ENCODE assay signal across 8 cellular contexts in the genomic region with DNA sequence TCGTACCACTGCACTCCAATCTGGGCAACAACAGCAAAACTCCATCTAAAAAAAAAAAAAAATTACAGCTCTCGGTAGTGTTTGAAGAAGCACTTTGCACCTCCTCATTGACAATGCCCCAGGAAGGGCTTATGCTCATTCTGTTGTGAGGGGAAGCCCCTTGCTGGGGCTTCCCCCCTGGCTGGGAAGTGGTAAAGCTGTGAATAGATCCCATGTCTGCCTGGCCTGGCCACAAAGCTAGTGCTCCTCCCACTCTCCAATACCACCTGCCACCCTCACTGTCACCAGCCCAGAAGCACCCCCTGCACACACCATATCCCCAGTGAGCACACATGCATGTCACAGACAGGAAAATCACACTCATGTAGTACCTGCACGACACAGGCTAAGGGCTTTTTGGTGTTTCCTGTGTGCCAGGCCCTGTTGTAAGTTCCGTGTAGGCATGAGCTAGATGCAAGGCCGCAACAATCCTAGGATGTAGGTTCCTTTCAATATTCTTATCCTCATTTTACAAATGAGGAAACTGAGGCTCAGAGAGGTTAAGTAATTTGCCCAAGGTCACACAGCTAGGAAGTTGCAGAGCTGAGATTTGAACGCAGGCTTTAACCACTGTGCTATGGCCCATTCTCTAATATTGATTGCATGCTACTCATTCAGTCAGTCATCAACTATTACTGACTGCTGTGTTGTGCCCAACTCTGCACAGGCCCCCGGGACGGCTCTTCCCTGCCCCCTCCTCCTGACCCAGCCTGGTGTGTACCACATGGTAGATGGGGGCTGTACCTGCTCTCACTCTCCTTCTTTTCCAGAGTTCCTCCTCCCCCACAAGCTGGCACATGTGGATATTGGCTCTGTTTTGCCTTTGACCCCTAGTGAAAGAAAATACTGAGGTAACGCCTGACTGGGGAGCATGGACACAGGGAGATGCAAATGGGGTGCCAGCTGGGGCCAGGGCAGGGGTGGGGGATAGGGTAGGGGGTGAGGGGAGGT. TPM values are rescaled to one million over a fixed set of nuclear protein-coding genes. Genes with fewer than 3 reads are reported as not detected.
DNase-seq lines count a peak whose midpoint lies in the region; ATAC-seq, FAIRE-seq and TF ChIP-seq lines count a peak whose summit lies in the region.

No MANE protein-coding gene starts in this region.

- no peak overlapping the region for H3K56ac ChIP-seq in IMR-90 (ENCODE audit: extremely low read depth, insufficient read depth, low read length)

- peaks cover 7% of the 10 kb centered on the region for H3K27me3 Mint-ChIP-seq in activated naive CD4-positive, alpha-beta T cell treated with anti-CD3 and anti-CD28 coated beads, Interleukin-2, amount 50 U/mL, for 24 hours

- TF ChIP-seq POLR2A in IMR-90 (IDR thresholded peaks at IDR 0.05; ENCODE audit: low read depth, low read length) (no peak), sigmoid colon (IDR thresholded peaks at IDR 0.05) (no peak), H54 (IDR thresholded peaks at IDR 0.05; ENCODE audit: low read depth, low read length) (no peak)

- H3K27ac Mint-ChIP-seq in activated naive CD4-positive, alpha-beta T cell treated with anti-CD3 and anti-CD28 coated beads, Interleukin-2, amount 50 U/mL, for 24 hours, result no peak overlapping the region

- H4K91ac ChIP-seq in IMR-90 (ENCODE audit: insufficient read depth, low read depth, low read length), result peak overlapping the region; percentile 71

- peak; percentile 70 for ATAC-seq in GM21360 (IDR thresholded peaks at IDR 0.05; ENCODE audit: unreplicated experiment)
- no peak for ATAC-seq in IMR-90 (ENCODE audit: low read depth)

- H3K4me3 Mint-ChIP-seq in activated naive CD4-positive, alpha-beta T cell treated with anti-CD3 and anti-CD28 coated beads, Interleukin-2, amount 50 U/mL, for 24 hours, result peak overlapping the region; percentile 15

- no peak overlapping the region for H3K4me2 ChIP-seq in IMR-90 (ENCODE audit: low read depth, low read length)

- in situ Hi-C loops in IMR-90 (cut with MboI; ENCODE audit: low sequenced_read_pairs), result no loop called here

- H4K20me1 ChIP-seq in IMR-90 (ENCODE audit: insufficient read depth, low read length), result no peaks in the 10 kb centered on the region

- no peak overlapping the region for H3K23ac ChIP-seq in IMR-90 (ENCODE audit: low read depth, low read length)

- H2AK5ac ChIP-seq in IMR-90 (ENCODE audit: low read depth, low read length), result peak overlapping the region; percentile 98

- peaks cover 55% of the 10 kb centered on the region for H3K4me1 ChIP-seq in IMR-90 (ENCODE audit: control insufficient read depth, insufficient read depth, low read length)
- H3K4me1 ChIP-seq in sigmoid colon, result peaks cover 0 to 69% (median 60%) of the 10 kb centered on the region in 4 donors

- no peaks in the 10 kb centered on the region for H3K36me3 ChIP-seq in IMR-90 (ENCODE audit: control insufficient read depth, insufficient read depth, low read length)
- H3K36me3 ChIP-seq in sigmoid colon, result no peaks in the 10 kb centered on the region

- peaks cover 40% of the 10 kb centered on the region for H3K9me1 ChIP-seq in IMR-90 (ENCODE audit: insufficient read depth, low read length)

- POLR2A ChIA-PET in IMR-90 (lab: Charles Lee; ENCODE audit: unreplicated experiment), result interaction anchor here (0.6 to 5.7 kb wide), 6 partner anchors 9 to 33 kb away, joined by 3 to 159 read pairs (median 10); partner anchors contain the start of gene COL1A1

- H2BK20ac ChIP-seq in IMR-90 (ENCODE audit: low read depth, low read length), result peak overlapping the region; percentile 81

- H2BK15ac ChIP-seq in IMR-90 (ENCODE audit: low read depth, low read length), result peak overlapping the region; percentile 96; the same call in 2 of the 3 replicates

- H2AK9ac ChIP-seq in IMR-90 (replicated peaks; ENCODE audit: low read depth, low read length, poor library complexity), result peak overlapping the region; percentile 62

- H3K27ac ChIP-seq in IMR-90 (ENCODE audit: insufficient read depth, low read length) (peak overlapping the region; percentile 17; the same call in 1 of the 2 replicates), sigmoid colon (peak overlapping the region; percentile 89 to 99 (median 96))

- H3K4me1 Mint-ChIP-seq in activated naive CD4-positive, alpha-beta T cell treated with anti-CD3 and anti-CD28 coated beads, Interleukin-2, amount 50 U/mL, for 24 hours, result peaks cover 5% of the 10 kb centered on the region

- H3K36me3 Mint-ChIP-seq in activated naive CD4-positive, alpha-beta T cell treated with anti-CD3 and anti-CD28 coated beads, Interleukin-2, amount 50 U/mL, for 24 hours, result no peaks in the 10 kb centered on the region

- DNase-seq in IMR-90, result peak; percentile 51
- no peak for DNase-seq in sigmoid colon
- no peak for DNase-seq in H54 (ENCODE audit: insufficient read length, low spot score)
- no peak for DNase-seq in GF-D8 (lab: John Stamatoyannopoulos, UW)
- DNase-seq in T1000 (lab: John Stamatoyannopoulos, UW), result no peak

- CTCF ChIA-PET in IMR-90 (lab: Yijun Ruan, JAX), result interaction anchor here (0.7 to 1.6 kb wide), 6 partner anchors 9 to 54 kb away, joined by 3 to 7 read pairs (median 3); no protein-coding TSS in a partner anchor

- peak overlapping the region; percentile 24; the same call in 1 of the 2 replicates for H3K18ac ChIP-seq in IMR-90 (ENCODE audit: low read depth, low read length)

- H3K4me3 ChIP-seq in IMR-90 (ENCODE audit: insufficient read depth, low read depth, low read length) (no peak overlapping the region), sigmoid colon (no peak overlapping the region)

- no peak overlapping the region; the same call in 1 of the 2 replicates for H3K9ac ChIP-seq in IMR-90 (ENCODE audit: low read depth, low read length)

- H3K27me3 ChIP-seq in IMR-90 (ENCODE audit: control insufficient read depth, insufficient read depth, low read length) (no peaks in the 10 kb centered on the region), sigmoid colon (no peaks in the 10 kb centered on the region)

- no CpG with 5 or more reads among the region's 9 CpGs for WGBS in IMR-90 (ENCODE audit: extremely low coverage in 2 of 2, insufficient read length in 1 of 2), 2 experiments
- WGBS in sigmoid colon, 2 donors, result 69 to 71% methylated on average over 9 of the region's 9 CpGs

- TF ChIP-seq CTCF in GM12874 (IDR thresholded peaks at IDR 0.05; ENCODE audit: insufficient read depth, low read depth, low read length), result 0 out of 2 replicates have a peak, but pooled peaks have one; percentile 9
- peak; percentile 27; the same call in 1 of the 2 replicates for TF ChIP-seq CTCF in IMR-90 (conservative IDR thresholded peaks at IDR 0.05; ENCODE audit: low read depth, low read length)
- TF ChIP-seq CTCF in sigmoid colon (IDR thresholded peaks at IDR 0.05), result no peak

- intact Hi-C loops in IMR-90 (cut with micrococcal nuclease), result no loop called here
- intact Hi-C loops in sigmoid colon (cut with DNase I), result no loop called here

- BruUV-seq in IMR-90 (replicated peaks; lab: Mats Ljungman, UMichigan), result no TSS peak

- H2BK120ac ChIP-seq in IMR-90 (ENCODE audit: low read depth, low read length), result peak overlapping the region; percentile 88

- no peaks in the 10 kb centered on the region for H3K9me3 Mint-ChIP-seq in activated naive CD4-positive, alpha-beta T cell treated with anti-CD3 and anti-CD28 coated beads, Interleukin-2, amount 50 U/mL, for 24 hours

- H3K4ac ChIP-seq in IMR-90 (ENCODE audit: low read depth, low read length), result peak overlapping the region; percentile 86

- TF ChIP-seq RAD21 in IMR-90 (IDR thresholded peaks at IDR 0.05; ENCODE audit: low read length), result peak; percentile 41; the same call in 1 of the 2 replicates

- TF ChIP-seq EP300 in sigmoid colon (IDR thresholded peaks at IDR 0.05), result no peak

- H4K5ac ChIP-seq in IMR-90 (ENCODE audit: low read depth, low read length), result no peak overlapping the region

- H4K8ac ChIP-seq in IMR-90 (ENCODE audit: low read depth in 2 of 2, low read length in 2 of 2), result no peak overlapping the region

- H2AFZ ChIP-seq in IMR-90 (replicated peaks; ENCODE audit: low read length, poor library complexity), result no peak overlapping the region

- H3K9me3 ChIP-seq in IMR-90 (ENCODE audit: control insufficient read depth, insufficient read depth, low read length) (no peaks in the 10 kb centered on the region), sigmoid colon (no peaks in the 10 kb centered on the region)

- no peak for FAIRE-seq in H54 (lab: Jason Lieb, UNC)

- H3K14ac ChIP-seq in IMR-90 (replicated peaks; ENCODE audit: low read depth, low read length), result peak overlapping the region; percentile 70

- dilution Hi-C loops in IMR-90 (cut with HindIII; ENCODE audit: low sequenced_read_pairs, unreplicated experiment), result no loop called here

- H2BK5ac ChIP-seq in IMR-90 (ENCODE audit: low read depth, low read length, poor library complexity, severe bottlenecking), result peak overlapping the region; percentile 36

- H3K79me1 ChIP-seq in IMR-90 (ENCODE audit: low read depth in 1 of 2, low read length in 2 of 2), result peaks cover 27 to 76% of the 10 kb centered on the region in 2 experiments

TF ChIP-seq in IMR-90, 13 proteins besides CTCF, POLR2A, EP300 and RAD21:
- TF ChIP-seq, protein P1, sequence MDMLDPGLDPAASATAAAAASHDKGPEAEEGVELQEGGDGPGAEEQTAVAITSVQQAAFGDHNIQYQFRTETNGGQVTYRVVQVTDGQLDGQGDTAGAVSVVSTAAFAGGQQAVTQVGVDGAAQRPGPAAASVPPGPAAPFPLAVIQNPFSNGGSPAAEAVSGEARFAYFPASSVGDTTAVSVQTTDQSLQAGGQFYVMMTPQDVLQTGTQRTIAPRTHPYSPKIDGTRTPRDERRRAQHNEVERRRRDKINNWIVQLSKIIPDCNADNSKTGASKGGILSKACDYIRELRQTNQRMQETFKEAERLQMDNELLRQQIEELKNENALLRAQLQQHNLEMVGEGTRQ (IDR thresholded peaks at IDR 0.05; ENCODE audit: low read depth, low read length), result no peak
- TF ChIP-seq RCOR1 (IDR thresholded peaks at IDR 0.05; ENCODE audit: insufficient replicate concordance, low read length) (no peak), SMC3 (IDR thresholded peaks at IDR 0.05; ENCODE audit: low read depth, low read length) (0 out of 2 replicates have a peak, but pooled peaks have one; percentile 17), CHD1 (IDR thresholded peaks at IDR 0.05; ENCODE audit: low read depth, low read length) (no peak)
TF ChIP-seq in IMR-90: peak in this region for 1.

RNA-seq across cellular contexts. Expression of gene COL1A1, which starts 11.9 kb away (rescaled TPM):
- 1,825 and 2,180 TPM in 2 replicates for total RNA-seq in IMR-90 (2012; rRNA removed)
- polyA plus RNA-seq in IMR-90 (2012; rRNA removed), result 4,117 and 4,350 TPM in 2 replicates
- 6,648 and 7,973 TPM in 2 replicates for polyA plus RNA-seq in IMR-90 (2012; cell fraction: cytosol; rRNA removed)
- polyA plus RNA-seq in IMR-90 (2012; cell fraction: nucleus; rRNA removed; ENCODE audit: low replicate concordance), result 7,018 and 18,611 TPM in 2 replicates
- 100 to 1,000 TPM in 1 of 4 donors, 10 to 100 TPM in 3; 43.6 to 459 (median 71.4) TPM for total RNA-seq in sigmoid colon
- polyA plus RNA-seq in sigmoid colon, result 10 to 100 TPM in 2 of 3 donors, 1 to 10 TPM in 1; 7.8 to 96.7 (median 10.2) TPM

RNA-seq across cellular contexts. Expression of gene SGCA, which starts 47.5 kb away (rescaled TPM):
- total RNA-seq in IMR-90 (2012; rRNA removed) (not detected in 2 replicates), sigmoid colon (10 to 100 TPM; 27.3 to 80.1 (median 56.1) TPM)
- polyA plus RNA-seq in IMR-90 (2012; rRNA removed) (0.19 and 0.55 TPM in 2 replicates), sigmoid colon (1 to 10 TPM; 2.5 to 7.2 (median 4.6) TPM)
- 0.36 and 0.43 TPM in 2 replicates for polyA plus RNA-seq in IMR-90 (2012; cell fraction: cytosol; rRNA removed)
- polyA plus RNA-seq in IMR-90 (2012; cell fraction: nucleus; rRNA removed; ENCODE audit: low replicate concordance), result 0.34 TPM in 1 of 2 replicates, not detected in the other

Comparison
In these comparisons a context has a peak if more than half of its experiments do, and no peak if none do; other contexts are left out.
1. CTCF ChIP-seq: peak in GM12874 (single experiment) and IMR-90 (single experiment); none in sigmoid colon (0 of 4).
2. RNA of gene SGCA, which starts 47.5 kb away (total RNA-seq): 27.3 to 80.1 TPM in sigmoid colon; not detected in IMR-90; every median in the first group is over 10 times any median in the second.